In the genomic region with DNA sequence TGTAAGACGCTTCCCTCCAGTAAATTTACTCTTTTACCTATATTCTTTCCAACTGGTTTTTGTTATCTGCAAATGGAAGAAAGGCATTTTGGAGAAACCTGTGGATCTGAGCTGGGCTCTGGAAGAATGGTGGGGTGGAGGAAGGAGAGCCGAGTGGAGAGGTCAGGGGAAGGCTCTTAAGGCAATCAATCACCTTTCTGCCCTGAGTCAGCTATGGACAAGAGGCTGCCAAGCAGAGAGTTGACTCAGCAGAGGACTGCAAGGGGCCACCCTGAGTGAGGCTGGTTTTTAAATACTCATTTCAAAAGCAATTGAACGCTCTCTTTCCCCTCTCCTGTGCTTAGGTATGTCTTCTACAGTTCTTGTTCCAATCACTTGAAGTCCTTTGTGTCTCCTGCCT, we compare ENCODE assay signal across 1 cellular context.
A peak's percentile ranks its signal among the peaks of the same experiment; 100 is the strongest.
TF ChIP-seq lines count a peak whose summit lies in the region.

No MANE protein-coding gene starts in this region.

TF ChIP-seq in Ishikawa, 13 proteins besides CTCF, POLR2A, EP300 and RAD21 (continued from another document):
- TF ChIP-seq CREB1 (IDR thresholded peaks at IDR 0.05; ENCODE audit: low read depth) (no peak), NFIC (IDR thresholded peaks at IDR 0.05) (peak; percentile 32; the same call in 1 of the 2 replicates), TCF12 (IDR thresholded peaks at IDR 0.05; ENCODE audit: low read depth) (no peak; the same call in 1 of the 2 replicates), TEAD4 (IDR thresholded peaks at IDR 0.05) (peak; percentile 30; the same call in 1 of the 2 replicates)
- TF ChIP-seq, protein P1, sequence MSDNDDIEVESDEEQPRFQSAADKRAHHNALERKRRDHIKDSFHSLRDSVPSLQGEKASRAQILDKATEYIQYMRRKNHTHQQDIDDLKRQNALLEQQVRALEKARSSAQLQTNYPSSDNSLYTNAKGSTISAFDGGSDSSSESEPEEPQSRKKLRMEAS (IDR thresholded peaks at IDR 0.05) = no peak
